8 cellular contexts compared by ENCODE assay signal in the genomic region with DNA sequence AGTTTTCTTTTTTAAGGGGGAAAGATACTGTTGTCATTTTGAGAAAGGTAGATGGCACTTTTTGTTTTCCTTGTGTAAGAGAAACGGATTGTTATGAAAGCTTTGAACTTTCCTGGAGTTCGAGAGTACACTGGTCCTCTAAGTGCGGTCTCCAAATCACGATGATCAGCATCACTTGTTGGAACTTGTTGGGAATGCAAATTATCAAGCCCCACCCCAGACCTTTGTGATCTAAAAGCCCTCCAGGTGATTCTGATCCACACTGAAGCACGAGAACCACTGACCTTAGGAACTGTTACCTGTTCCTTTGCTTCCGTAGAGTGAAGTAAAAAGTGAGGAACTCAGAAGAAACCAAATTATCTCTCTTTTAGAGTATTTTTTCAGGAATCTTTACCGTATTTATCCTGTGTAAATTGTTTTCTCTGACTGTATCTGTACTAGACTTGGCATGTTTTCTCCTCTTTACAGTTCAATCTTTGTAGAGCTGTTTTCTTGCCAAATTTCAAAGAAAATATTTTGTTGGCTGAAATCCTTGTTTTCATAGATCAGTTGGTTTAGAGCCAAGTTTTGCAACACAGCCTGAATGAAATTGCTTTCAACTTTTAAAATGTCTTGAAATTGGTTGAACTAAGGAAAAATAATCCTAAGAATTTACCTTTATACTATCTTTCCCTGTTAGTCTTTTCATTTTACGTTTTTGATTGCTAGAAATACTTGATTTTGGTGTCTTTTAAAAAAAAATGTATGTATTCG. TPM values are rescaled to one million over a fixed set of nuclear protein-coding genes. Genes with fewer than 3 reads are reported as not detected.
DNase-seq lines count a peak whose midpoint lies in the region; ATAC-seq and TF ChIP-seq lines count a peak whose summit lies in the region.

No MANE protein-coding gene starts in this region.

- POLR2A ChIA-PET in A673 (lab: Charles Lee; ENCODE audit: low non-redundant PET): no interaction called here

- 28 to 29% methylated on average over 9 of the region's 9 CpGs for WGBS in tibial nerve, 2 donors

- H3K4me3 ChIP-seq in A673 (ENCODE audit: low read depth, low read length, poor library complexity, severe bottlenecking): peak overlapping the region; percentile 20
- H3K4me3 ChIP-seq in astrocyte of the cerebellum (ENCODE audit: low read depth, low read length): peak overlapping the region; percentile 31
- H3K4me3 ChIP-seq in left lung: peak overlapping the region in 1 of 2 donors; percentile 6
- H3K4me3 ChIP-seq in tibial nerve: peak overlapping the region in 2 of 4 donors; percentile 21 to 30

- no TSS peak for BruUV-seq in A673 (replicated peaks; lab: Mats Ljungman, UMichigan)

- H3K36me3 ChIP-seq in A673 (ENCODE audit: insufficient read depth, low read length, poor library complexity, severe bottlenecking) (peaks cover 28% of the 10 kb centered on the region), left lung (peaks cover 0 to 30% of the 10 kb centered on the region in 2 donors), tibial nerve (peaks cover 0 to 27% (median 3%) of the 10 kb centered on the region in 3 donors)

- TF ChIP-seq CTCF in A673 (conservative IDR thresholded peaks at IDR 0.05; ENCODE audit: low read depth, low read length): no peak
- TF ChIP-seq CTCF in astrocyte of the cerebellum (IDR thresholded peaks at IDR 0.05; ENCODE audit: low read depth, low read length, missing control alignments): no peak
- TF ChIP-seq CTCF in left lung (IDR thresholded peaks at IDR 0.05): no peak
- TF ChIP-seq CTCF in tibial nerve (IDR thresholded peaks at IDR 0.05): no peak

- peak; percentile 12 for DNase-seq in A673 (ENCODE audit: low spot score)
- peak; percentile 55 for DNase-seq in HT-29 (ENCODE audit: low spot score)
- peak; percentile 54 for DNase-seq in astrocyte of the cerebellum (ENCODE audit: low read depth)
- DNase-seq in left lung: no peak
- peak in 1 of 2 donors; percentile 23 for DNase-seq in tibial nerve (ENCODE audit: low spot score in 2 of 2)
- DNase-seq in T-helper 9 cell: no peak
- no peak for DNase-seq in NCI-H524 (lab: John Stamatoyannopoulos, UW)
- DNase-seq in NOMO-1 treated with dmso at 0.1 percent for 144 hours (lab: John Stamatoyannopoulos, UW; ENCODE audit: unreplicated experiment): no peak

- CTCF ChIA-PET in A673 (lab: Charles Lee): no interaction called here

- intact Hi-C loops in A673 (cut with micrococcal nuclease; ENCODE audit: unreplicated experiment): no loop called here
- intact Hi-C loops in left lung (cut with DNase I): no loop called here

- TF ChIP-seq POLR2A in tibial nerve (IDR thresholded peaks at IDR 0.05): no peak

- in situ Hi-C loops in astrocyte of the cerebellum (cut with HindIII; ENCODE audit: low sequenced_read_pairs): no loop called here

- H3K9me3 ChIP-seq in A673 (ENCODE audit: low read depth, low read length, poor library complexity, severe bottlenecking) (no peaks in the 10 kb centered on the region), left lung (no peaks in the 10 kb centered on the region), tibial nerve (no peaks in the 10 kb centered on the region)

- H3K27me3 ChIP-seq in A673 (replicated peaks; ENCODE audit: insufficient read depth, low read depth, low read length, poor library complexity) (no peaks in the 10 kb centered on the region), left lung (no peaks in the 10 kb centered on the region), tibial nerve (no peaks in the 10 kb centered on the region)

- H3K4me1 ChIP-seq in A673 (ENCODE audit: insufficient read depth, low read length, poor library complexity, severe bottlenecking): peaks cover 8% of the 10 kb centered on the region
- H3K4me1 ChIP-seq in left lung: peaks cover 10 to 59% of the 10 kb centered on the region in 2 donors
- H3K4me1 ChIP-seq in tibial nerve: peaks cover 0 to 66% (median 32%) of the 10 kb centered on the region in 4 donors

- no peak for ATAC-seq in left lung

- no peak for TF ChIP-seq EP300 in tibial nerve (IDR thresholded peaks at IDR 0.05)

- H3K27ac ChIP-seq in A673 (ENCODE audit: low read depth, low read length, poor library complexity, severe bottlenecking) (peak overlapping the region; percentile 2), left lung (peak overlapping the region; percentile 63 to 65), tibial nerve (peak overlapping the region in 3 of 4 donors; percentile 43 to 75 (median 44))

RNA-seq across cellular contexts. Expression of gene MAT2B, which starts 4.0 kb away (rescaled TPM):
- total RNA-seq in A673 (2021) (49.9 and 50.3 TPM in 2 replicates), left lung (10 to 100 TPM; 51.8 to 61.1 TPM), tibial nerve (10 to 100 TPM; 23.7 to 52.9 (median 28.9) TPM)
- 26.2 and 28.2 TPM in 2 replicates for total RNA-seq in HT-29 (2014; rRNA removed; shearing (Covaris generic))

RNA-seq across cellular contexts. Expression of gene HMMR, which starts 49.0 kb away (rescaled TPM):
- total RNA-seq in A673 (2021): 57.6 and 64.8 TPM in 2 replicates
- total RNA-seq in HT-29 (2014; rRNA removed; shearing (Covaris generic)): 15.9 and 18.3 TPM in 2 replicates
- 1 to 10 TPM; 3.6 to 8.8 TPM for total RNA-seq in left lung
- 1 to 10 TPM in 1 of 4 donors, under 1 TPM in 3; 0.66 to 1.0 (median 0.84) TPM for total RNA-seq in tibial nerve

RNA-seq across cellular contexts. Expression of gene NUDCD2, which starts 49.6 kb away (rescaled TPM):
- total RNA-seq in A673 (2021): 53.2 and 67.2 TPM in 2 replicates
- 18.4 and 20.8 TPM in 2 replicates for total RNA-seq in HT-29 (2014; rRNA removed; shearing (Covaris generic))
- 10 to 100 TPM; 17.9 to 24.8 TPM for total RNA-seq in left lung
- total RNA-seq in tibial nerve: 10 to 100 TPM in 1 of 4 donors, 1 to 10 TPM in 3; 4.6 to 14.5 (median 5.5) TPM

Comparison
In these comparisons a context has a peak if more than half of its experiments do, and no peak if none do; other contexts are left out.
1. DNase-seq: peak in A673 (single experiment), HT-29 (single experiment) and astrocyte of the cerebellum (single experiment); none in left lung (0 of 2), T-helper 9 cell (single experiment), NCI-H524 (0 of 2) and NOMO-1 treated with dmso at 0.1 percent for 144 hours (single experiment).
2. H3K27ac ChIP-seq: peak in every context shown above with its lines; median percentile 64 in left lung; 44 in tibial nerve; 2 in A673.